ENCODE assay signal across 8 cellular contexts in genomic region chr16:85169333-85170065, GRCh38. TPM values are rescaled to one million over a fixed set of nuclear protein-coding genes. Genes with fewer than 3 reads are reported as not detected.
DNase-seq lines count a peak whose midpoint lies in the region; ATAC-seq and TF ChIP-seq lines count a peak whose summit lies in the region.

No MANE protein-coding gene starts in this region.

- no peaks in the 10 kb centered on the region for H3K36me3 Mint-ChIP-seq in activated CD8-positive, alpha-beta T cell treated with anti-CD3 and anti-CD28 coated beads, Interleukin-2, amount 10 ng/mL, durations not matched to agents 7 days and 5 days (ENCODE audit: low read depth)

- H3K4me3 Mint-ChIP-seq in activated CD8-positive, alpha-beta T cell treated with anti-CD3 and anti-CD28 coated beads, Interleukin-2, amount 10 ng/mL, durations not matched to agents 7 days and 5 days, result no peak overlapping the region

- no peaks in the 10 kb centered on the region for H3K9me3 ChIP-seq in tibial artery

- H3K27ac ChIP-seq in tibial artery, result peak overlapping the region; percentile 32 to 38

- H3K27me3 Mint-ChIP-seq in activated CD8-positive, alpha-beta T cell treated with anti-CD3 and anti-CD28 coated beads, Interleukin-2, amount 10 ng/mL, durations not matched to agents 7 days and 5 days (ENCODE audit: low read depth), result peaks cover 59% of the 10 kb centered on the region

- peak overlapping the region; percentile 57 to 68 for H3K4me3 ChIP-seq in tibial artery

- H3K4me1 Mint-ChIP-seq in activated CD8-positive, alpha-beta T cell treated with anti-CD3 and anti-CD28 coated beads, Interleukin-2, amount 10 ng/mL, durations not matched to agents 7 days and 5 days (ENCODE audit: low read depth), result peaks cover 2% of the 10 kb centered on the region

- no peaks in the 10 kb centered on the region for H3K27me3 ChIP-seq in tibial artery

- H3K27ac Mint-ChIP-seq in activated CD8-positive, alpha-beta T cell treated with anti-CD3 and anti-CD28 coated beads, Interleukin-2, amount 10 ng/mL, durations not matched to agents 7 days and 5 days, result no peak overlapping the region

- TF ChIP-seq CTCF in tibial artery (IDR thresholded peaks at IDR 0.05), result no peak

- intact Hi-C loops in tibial artery (cut with DNase I; ENCODE audit: low total_unique reads), result no loop called here

- ATAC-seq in activated CD8-positive, alpha-beta T cell treated with anti-CD3 and anti-CD28 coated beads, Interleukin-2, amount 10 ng/mL, durations not matched to agents 7 days and 5 days, result peak; percentile 12
- no peak for ATAC-seq in HG03354 (IDR thresholded peaks at IDR 0.05; ENCODE audit: poor library complexity, severe bottlenecking, unreplicated experiment)

- no peaks in the 10 kb centered on the region for H3K9me3 Mint-ChIP-seq in activated CD8-positive, alpha-beta T cell treated with anti-CD3 and anti-CD28 coated beads, Interleukin-2, amount 10 ng/mL, durations not matched to agents 7 days and 5 days (ENCODE audit: insufficient read depth)

- DNase-seq in NCI-H82 (lab: John Stamatoyannopoulos, UW), result peak; percentile 28
- DNase-seq in NCI-H82 treated with DMSO at 0.1 percent for 48 hours (lab: John Stamatoyannopoulos, UW; ENCODE audit: unreplicated experiment), result no peak
- DNase-seq in activated CD8-positive, alpha-beta T cell treated with anti-CD3 and anti-CD28 coated beads, Interleukin-2, amount 10 ng/mL, durations not matched to agents 7 days and 5 days, result no peak
- peak; percentile 70 for DNase-seq in iPS-NIHi11 (ENCODE audit: low spot score)
- DNase-seq in tibial artery, result no peak
- no peak for DNase-seq in GM19238 (ENCODE audit: insufficient read length, low spot score)
- DNase-seq in cerebellar cortex (ENCODE audit: low spot score), result no peak

- no peaks in the 10 kb centered on the region for H3K36me3 ChIP-seq in tibial artery

- POLR2A ChIA-PET in activated CD8-positive, alpha-beta T cell treated with anti-CD3 and anti-CD28 coated beads, Interleukin-2, amount 10 ng/mL, durations not matched to agents 7 days and 5 days (lab: Charles Lee), result no interaction called here

- H3K4me1 ChIP-seq in tibial artery, result peaks cover 0 to 87% (median 37%) of the 10 kb centered on the region in 4 donors

- CTCF ChIA-PET in activated CD8-positive, alpha-beta T cell treated with anti-CD3 and anti-CD28 coated beads, Interleukin-2, amount 10 ng/mL, durations not matched to agents 7 days and 5 days (lab: Charles Lee), result no interaction called here

RNA-seq across cellular contexts. Expression of gene CIBAR2, which starts 57.2 kb away (rescaled TPM):
- not detected for total RNA-seq in activated CD8-positive, alpha-beta T cell treated with anti-CD3 and anti-CD28 coated beads, Interleukin-2, amount 10 ng/mL, durations not matched to agents 7 days and 5 days

Comparison
In these comparisons a context has a peak if more than half of its experiments do, and no peak if none do; other contexts are left out.
1. DNase-seq: peak in NCI-H82 (single experiment) and iPS-NIHi11 (single experiment); none in NCI-H82 treated with DMSO at 0.1 percent for 48 hours (single experiment), activated CD8-positive, alpha-beta T cell treated with anti-CD3 and anti-CD28 coated beads, Interleukin-2, amount 10 ng/mL, durations not matched to agents 7 days and 5 days (single experiment), tibial artery (0 of 2), GM19238 (single experiment) and cerebellar cortex (single experiment).